Comparison of ENCODE assay signal across 8 cellular contexts in the genomic region with DNA sequence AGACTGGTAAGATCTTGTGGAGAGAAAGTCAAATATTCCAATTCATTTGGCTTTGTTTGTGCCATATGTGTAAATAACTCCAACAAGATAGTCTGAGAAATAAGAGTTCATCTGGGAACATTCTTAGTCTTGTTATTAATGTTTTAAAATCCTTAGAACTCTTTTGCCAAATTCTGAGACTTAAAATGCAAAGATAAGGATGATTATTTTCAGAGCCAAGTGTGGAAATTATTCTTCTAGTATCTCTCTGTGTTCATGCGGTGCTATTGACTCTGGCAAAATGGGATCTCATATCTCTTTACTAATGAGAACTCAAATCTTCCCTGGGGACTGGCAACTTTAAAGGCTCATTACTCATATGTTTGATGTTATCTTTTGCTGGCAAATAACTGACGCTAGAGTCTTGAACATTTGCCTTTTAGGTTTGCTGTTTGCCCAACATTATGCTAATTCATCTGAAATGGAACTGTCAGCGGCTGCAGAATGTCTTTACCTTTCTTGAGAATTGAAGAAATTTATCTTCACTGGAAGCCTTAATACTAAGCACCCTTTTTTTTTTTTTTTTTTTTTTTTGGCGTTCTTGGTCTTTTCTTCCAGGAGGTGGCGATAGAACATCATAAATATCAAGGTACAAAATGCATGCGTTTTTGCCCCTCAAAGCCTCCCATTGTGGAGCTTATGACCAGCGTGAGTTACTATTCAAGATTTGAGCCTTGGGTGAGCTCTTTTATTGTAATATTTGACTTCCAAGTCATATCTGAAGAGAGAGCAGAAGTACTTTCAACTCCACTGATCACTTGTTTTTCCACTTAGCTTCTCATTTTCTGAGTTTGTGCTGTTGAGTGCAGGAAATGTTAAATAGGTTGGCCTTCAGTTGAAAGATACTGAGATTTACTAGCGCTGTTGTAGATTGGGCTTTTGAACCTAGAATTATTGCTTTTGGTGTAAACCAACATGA.
DNase-seq lines count a peak whose midpoint lies in the region; ATAC-seq and TF ChIP-seq lines count a peak whose summit lies in the region.

No MANE protein-coding gene starts in this region.

- ATAC-seq in naive B cell (ENCODE audit: low read depth in 2 of 2) (peak; percentile 68 to 70), HG02981 (IDR thresholded peaks at IDR 0.05; ENCODE audit: unreplicated experiment) (no peak), HG02588 (IDR thresholded peaks at IDR 0.05; ENCODE audit: unreplicated experiment) (no peak)

- H3K27me3 Mint-ChIP-seq in naive B cell = no peaks in the 10 kb centered on the region

- TF ChIP-seq CTCF in GM12873 (IDR thresholded peaks at IDR 0.05; ENCODE audit: insufficient read depth, low read depth, low read length, missing control alignments) = peak; percentile 59
- peak; percentile 68 for TF ChIP-seq CTCF in epithelial cell of proximal tubule (conservative IDR thresholded peaks at IDR 0.05; ENCODE audit: low read depth, low read length)

- DNase-seq in AML-193 (lab: John Stamatoyannopoulos, UW) = peak; percentile 6 to 19
- DNase-seq in MV-4-11 (lab: John Stamatoyannopoulos, UW) = peak; percentile 5
- DNase-seq in SHP77 treated with DMSO at 0.1 percent for 48 hours (lab: John Stamatoyannopoulos, UW) = peak; percentile 1
- no peak for DNase-seq in epithelial cell of proximal tubule (ENCODE audit: low read depth)
- DNase-seq in naive B cell = peak; percentile 23

- no peaks in the 10 kb centered on the region for H3K9me3 Mint-ChIP-seq in naive B cell

- peak overlapping the region in 2 of 6 donors; percentile 8 to 49 for H3K27ac Mint-ChIP-seq in naive B cell

- no peak overlapping the region for H3K4me3 ChIP-seq in epithelial cell of proximal tubule (ENCODE audit: low read depth, low read length)

- H3K4me1 Mint-ChIP-seq in naive B cell = peaks cover 4 to 6% (median 4%) of the 10 kb centered on the region in 3 donors

- no peak overlapping the region for H3K4me3 Mint-ChIP-seq in naive B cell

- no peaks in the 10 kb centered on the region for H3K36me3 Mint-ChIP-seq in naive B cell

Comparison
In these comparisons a context has a peak if more than half of its experiments do, and no peak if none do; other contexts are left out.
1. ATAC-seq: peak in naive B cell (2 of 2); none in HG02981 (single experiment) and HG02588 (single experiment).